ENCODE assay signal across 39 cellular contexts in genomic region chr16:48936811-48937210, GRCh38.
"Had no signal": no experiment of that assay in that cellular context is flagged by ENCODE, and none has a peak within 500 bp of the region (broad histone marks: within the 10 kb centered on the region; RNA-seq: fewer than 3 reads in every experiment).

No MANE protein-coding gene starts in this region.

- ATAC-seq: activated naive CD4-positive, alpha-beta T cell treated with anti-CD3 and anti-CD28 coated beads, Interleukin-2, amount 50 U/mL, for 72 hours; activated naive CD8-positive, alpha-beta T cell treated with anti-CD3 and anti-CD28 coated beads, Interleukin-2, amount 50 U/mL, for 24 hours; activated T-cell treated with anti-CD3 and anti-CD28 coated beads, Interleukin-2, amount 50 U/mL, for 4 hours; activated T-cell treated with anti-CD3 and anti-CD28 coated beads, Interleukin-2, amount 50 U/mL, for 72 hours; activated T-helper 17 cell treated with anti-CD3 and anti-CD28 coated beads, Interleukin-2, amount 50 U/mL, for 72 hours; body of pancreas had no signal

- H3K4me3 Mint-ChIP-seq: activated naive CD4-positive, alpha-beta T cell treated with anti-CD3 and anti-CD28 coated beads for 36 hours; activated naive CD4-positive, alpha-beta T cell treated with anti-CD3 and anti-CD28 coated beads, Interleukin-2, amount 10 ng/mL, durations not matched to agents 7 days and 5 days; activated naive CD4-positive, alpha-beta T cell treated with anti-CD3 and anti-CD28 coated beads, Interleukin-2, amount 50 U/mL, for 24 hours; activated naive CD8-positive, alpha-beta T cell; activated naive CD8-positive, alpha-beta T cell treated with anti-CD3 and anti-CD28 coated beads for 36 hours; activated naive CD8-positive, alpha-beta T cell treated with anti-CD3 and anti-CD28 coated beads, Interleukin-2, amount 10 ng/mL, durations not matched to agents 7 days and 5 days; activated naive CD8-positive, alpha-beta T cell treated with anti-CD3 and anti-CD28 coated beads, Interleukin-2, amount 50 U/mL, for 24 hours; activated T-cell treated with anti-CD3 and anti-CD28 coated beads, Interleukin-2, amount 50 U/mL, for 24 hours; activated T-cell treated with anti-CD3 and anti-CD28 coated beads, Interleukin-2, amount 50 U/mL, for 4 hours; activated T-cell treated with anti-CD3 and anti-CD28 coated beads, Interleukin-2, amount 50 U/mL, for 72 hours; activated T-helper 1 cell treated with anti-CD3 and anti-CD28 coated beads, Interleukin-12 subunit alpha, Interleukin-12 subunit beta, Interleukin-2, Interleukin-4 antibody, amounts not matched to agents 30 ng/mL and 10 ng/mL and 1 ng/mL, durations not matched to agents 14 hours and 24 hours and 36 hours; activated T-helper 17 cell treated with anti-CD3 and anti-CD28 coated beads, Interleukin-2, amount 50 U/mL, for 72 hours; brain; central memory CD8-positive, alpha-beta T cell had no signal

- H3K36me3 ChIP-seq: adrenal gland, ascending aorta, brain microvascular endothelial cell, breast epithelium, cardiac muscle cell had no signal

- H3K27ac Mint-ChIP-seq: activated naive CD4-positive, alpha-beta T cell treated with anti-CD3 and anti-CD28 coated beads for 36 hours; activated naive CD4-positive, alpha-beta T cell treated with anti-CD3 and anti-CD28 coated beads, Interleukin-2, amount 10 ng/mL, durations not matched to agents 7 days and 5 days; activated naive CD4-positive, alpha-beta T cell treated with anti-CD3 and anti-CD28 coated beads, Interleukin-2, amount 50 U/mL, for 24 hours; activated naive CD4-positive, alpha-beta T cell treated with anti-CD3 and anti-CD28 coated beads, Interleukin-2, amount 50 U/mL, for 72 hours; activated naive CD8-positive, alpha-beta T cell; activated naive CD8-positive, alpha-beta T cell treated with anti-CD3 and anti-CD28 coated beads for 36 hours; activated naive CD8-positive, alpha-beta T cell treated with anti-CD3 and anti-CD28 coated beads, Interleukin-2, amount 10 ng/mL, durations not matched to agents 7 days and 5 days; activated naive CD8-positive, alpha-beta T cell treated with anti-CD3 and anti-CD28 coated beads, Interleukin-2, amount 50 U/mL, for 24 hours; activated T-cell treated with anti-CD3 and anti-CD28 coated beads, Interleukin-2, amount 50 U/mL, for 24 hours; activated T-cell treated with anti-CD3 and anti-CD28 coated beads, Interleukin-2, amount 50 U/mL, for 72 hours; activated T-helper 1 cell treated with anti-CD3 and anti-CD28 coated beads, Interleukin-12 subunit alpha, Interleukin-12 subunit beta, Interleukin-2, Interleukin-4 antibody, amounts not matched to agents 30 ng/mL and 10 ng/mL and 1 ng/mL, durations not matched to agents 14 hours and 24 hours and 36 hours; activated T-helper 17 cell treated with anti-CD3 and anti-CD28 coated beads, Interleukin-2, amount 50 U/mL, for 72 hours; activated T-helper 2 cell treated with anti-CD3 and anti-CD28 coated beads, Interferon-gamma antibody, Interleukin-2, Interleukin-4, amounts not matched to agents 10 μg/mL and 5 μg/mL and 100 μg/mL, durations not matched to agents 14 hours and 24 hours and 36 hours; brain had no signal

- H3K36me3 Mint-ChIP-seq: activated naive CD4-positive, alpha-beta T cell treated with anti-CD3 and anti-CD28 coated beads, Interleukin-2, amount 10 ng/mL, durations not matched to agents 7 days and 5 days; activated naive CD4-positive, alpha-beta T cell treated with anti-CD3 and anti-CD28 coated beads, Interleukin-2, amount 50 U/mL, for 24 hours; activated naive CD8-positive, alpha-beta T cell; activated naive CD8-positive, alpha-beta T cell treated with anti-CD3 and anti-CD28 coated beads for 36 hours; activated naive CD8-positive, alpha-beta T cell treated with anti-CD3 and anti-CD28 coated beads, Interleukin-2, amount 10 ng/mL, durations not matched to agents 7 days and 5 days; brain had no signal

- H3K4me1 ChIP-seq: adrenal gland, ascending aorta, body of pancreas, breast epithelium had no signal

- H3K4me1 Mint-ChIP-seq: activated naive CD4-positive, alpha-beta T cell treated with anti-CD3 and anti-CD28 coated beads, Interleukin-2, amount 10 ng/mL, durations not matched to agents 7 days and 5 days; activated naive CD4-positive, alpha-beta T cell treated with anti-CD3 and anti-CD28 coated beads, Interleukin-2, amount 50 U/mL, for 24 hours; activated naive CD8-positive, alpha-beta T cell treated with anti-CD3 and anti-CD28 coated beads for 36 hours; activated naive CD8-positive, alpha-beta T cell treated with anti-CD3 and anti-CD28 coated beads, Interleukin-2, amount 10 ng/mL, durations not matched to agents 7 days and 5 days; activated naive CD8-positive, alpha-beta T cell treated with anti-CD3 and anti-CD28 coated beads, Interleukin-2, amount 50 U/mL, for 24 hours; activated T-helper 17 cell treated with anti-CD3 and anti-CD28 coated beads, Interleukin-2, amount 50 U/mL, for 72 hours; brain; central memory CD8-positive, alpha-beta T cell had no signal

- H3K4me3 ChIP-seq: adrenal gland, ascending aorta, body of pancreas, breast epithelium, cardiac muscle cell had no signal

- H3K27me3 ChIP-seq: adrenal gland, ascending aorta, body of pancreas, brain microvascular endothelial cell, breast epithelium had no signal

- H3K9me3 Mint-ChIP-seq: activated naive CD4-positive, alpha-beta T cell treated with anti-CD3 and anti-CD28 coated beads for 36 hours; activated naive CD4-positive, alpha-beta T cell treated with anti-CD3 and anti-CD28 coated beads, Interleukin-2, amount 50 U/mL, for 24 hours; activated naive CD8-positive, alpha-beta T cell treated with anti-CD3 and anti-CD28 coated beads for 36 hours; activated naive CD8-positive, alpha-beta T cell treated with anti-CD3 and anti-CD28 coated beads, Interleukin-2, amount 50 U/mL, for 24 hours; activated T-cell treated with anti-CD3 and anti-CD28 coated beads, Interleukin-2, amount 50 U/mL, for 24 hours; activated T-cell treated with anti-CD3 and anti-CD28 coated beads, Interleukin-2, amount 50 U/mL, for 72 hours; activated T-helper 1 cell treated with anti-CD3 and anti-CD28 coated beads, Interleukin-12 subunit alpha, Interleukin-12 subunit beta, Interleukin-2, Interleukin-4 antibody, amounts not matched to agents 30 ng/mL and 10 ng/mL and 1 ng/mL, durations not matched to agents 14 hours and 24 hours and 36 hours; activated T-helper 17 cell treated with anti-CD3 and anti-CD28 coated beads, Interleukin-2, amount 50 U/mL, for 72 hours; brain had no signal

- DNase-seq: activated effector memory CD4-positive, alpha-beta T cell treated with anti-CD3 and anti-CD28 coated beads, Interleukin-2, amount 50 U/mL, for 16 hours; activated effector memory CD4-positive, alpha-beta T cell treated with Interleukin-2 at 50 U/mL for 16 hours; activated gamma-delta T cell; activated gamma-delta T cell treated with Interleukin-2 at 50 U/mL for 16 hours; activated naive CD4-positive, alpha-beta T cell; activated naive CD4-positive, alpha-beta T cell treated with anti-CD3 and anti-CD28 coated beads for 36 hours; activated naive CD4-positive, alpha-beta T cell treated with anti-CD3 and anti-CD28 coated beads, Interleukin-2, amount 10 ng/mL, durations not matched to agents 7 days and 5 days; activated naive CD4-positive, alpha-beta T cell treated with anti-CD3 and anti-CD28 coated beads, Interleukin-2, amount 50 U/mL, for 16 hours; activated naive CD4-positive, alpha-beta T cell treated with Interleukin-2 at 50 U/mL for 16 hours; activated naive CD8-positive, alpha-beta T cell treated with anti-CD3 and anti-CD28 coated beads for 36 hours; activated naive CD8-positive, alpha-beta T cell treated with anti-CD3 and anti-CD28 coated beads, Interleukin-2, amount 10 ng/mL, durations not matched to agents 7 days and 5 days; activated naive CD8-positive, alpha-beta T cell treated with anti-CD3 and anti-CD28 coated beads, Interleukin-2, amount 50 U/mL, for 24 hours; activated T-cell treated with anti-CD3 and anti-CD28 coated beads for 4 hours; activated T-cell treated with anti-CD3 and anti-CD28 coated beads, Interleukin-2, amount 50 U/mL, for 1 hour; activated T-cell treated with anti-CD3 and anti-CD28 coated beads, Interleukin-2, amount 50 U/mL, for 24 hours; activated T-cell treated with anti-CD3 and anti-CD28 coated beads, Interleukin-2, amount 50 U/mL, for 4 hours; activated T-cell treated with anti-CD3 and anti-CD28 coated beads, Interleukin-2, amount 50 U/mL, for 48 hours; activated T-cell treated with anti-CD3 and anti-CD28 coated beads, Interleukin-2, amount 50 U/mL, for 72 hours; adrenal gland; amniotic stem cell; amygdala; anterior cingulate cortex; aorta; body of pancreas; brain microvascular endothelial cell; caudate nucleus; central memory CD4-positive, alpha-beta T cell; cerebellar nuclear complex had no signal

- H3K9me3 ChIP-seq: adrenal gland, ascending aorta, body of pancreas, breast epithelium had no signal

- H3K27ac ChIP-seq: adrenal gland, ascending aorta, body of pancreas, brain microvascular endothelial cell, breast epithelium, cardiac muscle cell had no signal

- H3K27me3 Mint-ChIP-seq: activated naive CD4-positive, alpha-beta T cell treated with anti-CD3 and anti-CD28 coated beads, Interleukin-2, amount 10 ng/mL, durations not matched to agents 7 days and 5 days; activated naive CD4-positive, alpha-beta T cell treated with anti-CD3 and anti-CD28 coated beads, Interleukin-2, amount 50 U/mL, for 24 hours; activated naive CD8-positive, alpha-beta T cell; activated naive CD8-positive, alpha-beta T cell treated with anti-CD3 and anti-CD28 coated beads for 36 hours; activated naive CD8-positive, alpha-beta T cell treated with anti-CD3 and anti-CD28 coated beads, Interleukin-2, amount 10 ng/mL, durations not matched to agents 7 days and 5 days; activated naive CD8-positive, alpha-beta T cell treated with anti-CD3 and anti-CD28 coated beads, Interleukin-2, amount 50 U/mL, for 24 hours; activated T-cell treated with anti-CD3 and anti-CD28 coated beads, Interleukin-2, amount 50 U/mL, for 24 hours; activated T-helper 17 cell treated with anti-CD3 and anti-CD28 coated beads, Interleukin-2, amount 50 U/mL, for 72 hours; brain; central memory CD8-positive, alpha-beta T cell had no signal
